Comparison of ENCODE assay signal across 13 cellular contexts in the genomic region with DNA sequence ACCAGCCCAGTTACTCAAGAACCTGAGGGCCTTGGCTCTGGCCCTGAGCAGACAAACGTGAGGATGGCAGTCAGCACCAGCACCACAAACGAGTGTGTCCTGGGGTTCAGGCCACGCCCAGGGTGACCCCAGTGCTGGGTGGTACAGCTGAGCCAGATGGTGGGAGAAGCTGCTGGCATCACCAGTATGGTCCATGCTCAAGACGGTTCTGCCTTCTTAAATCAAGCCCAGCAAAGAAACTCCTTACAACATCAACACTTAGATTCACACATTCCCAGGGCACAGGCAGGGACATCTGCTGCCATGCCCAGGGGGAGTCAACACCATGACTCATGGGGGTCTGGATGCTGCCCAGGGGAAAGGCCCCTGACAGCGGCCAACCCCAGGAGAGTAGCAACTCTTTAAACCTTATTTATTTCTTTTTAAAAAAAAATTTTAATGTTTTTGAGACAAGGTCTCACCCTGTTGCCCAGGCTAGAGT.
"Had no signal": no experiment of that assay in that cellular context is flagged by ENCODE, and none has a peak within 500 bp of the region (broad histone marks: within the 10 kb centered on the region; RNA-seq: fewer than 3 reads in every experiment).

No MANE protein-coding gene starts in this region.

- ATAC-seq: body of pancreas; right cardiac atrium; stimulated activated naive CD8-positive, alpha-beta T cell treated with anti-CD3 and anti-CD28 coated beads, Interleukin-15, amount 100 ng/mL, for 72 hours had no signal

- H3K9me3 Mint-ChIP-seq: endodermal cell; mesothelial cell of epicardium; neural progenitor cell; stimulated activated naive CD8-positive, alpha-beta T cell treated with anti-CD3 and anti-CD28 coated beads, Interleukin-15, amount 100 ng/mL, for 72 hours had no signal

- DNase-seq: activated CD4-positive, CD25-positive, alpha-beta regulatory T cell; activated naive CD4-positive, alpha-beta T cell treated with anti-CD3 and anti-CD28 coated beads, Interleukin-2, amount 50 U/mL, for 16 hours; body of pancreas; dermis blood vessel endothelial cell; endodermal cell; erythroblast; right cardiac atrium; stimulated activated naive CD8-positive, alpha-beta T cell treated with anti-CD3 and anti-CD28 coated beads, Interleukin-15, amount 100 ng/mL, for 72 hours; thyroid gland had no signal

- H3K4me3 Mint-ChIP-seq: endodermal cell; mesothelial cell of epicardium; neural progenitor cell; stimulated activated naive CD8-positive, alpha-beta T cell treated with anti-CD3 and anti-CD28 coated beads, Interleukin-15, amount 100 ng/mL, for 72 hours had no signal

- H3K27ac ChIP-seq: adrenal gland, body of pancreas, neural progenitor cell, thyroid gland, vagina had no signal

- H3K4me2 ChIP-seq: neural progenitor cell had no signal

- H3K4me3 ChIP-seq: adrenal gland, body of pancreas, neural progenitor cell, thyroid gland, vagina had no signal

- H2AFZ ChIP-seq: neural progenitor cell had no signal

- H3K27me3 Mint-ChIP-seq: stimulated activated naive CD8-positive, alpha-beta T cell treated with anti-CD3 and anti-CD28 coated beads, Interleukin-15, amount 100 ng/mL, for 72 hours had no signal

- H3K27me3 ChIP-seq: adrenal gland, body of pancreas, neural progenitor cell, thyroid gland, vagina had no signal

- H3K4me1 Mint-ChIP-seq: neural progenitor cell had no signal

- H3K27ac Mint-ChIP-seq: mesothelial cell of epicardium, neural progenitor cell had no signal

- H3K9me3 ChIP-seq: adrenal gland, body of pancreas, thyroid gland, vagina had no signal

- H3K4me1 ChIP-seq: body of pancreas, neural progenitor cell, thyroid gland, vagina had no signal
